Comparison of ENCODE assay signal across 33 cellular contexts in genomic region chr2:184680825-184681224, GRCh38.
"Had no signal": no experiment of that assay in that cellular context is flagged by ENCODE, and none has a peak within 500 bp of the region (broad histone marks: within the 10 kb centered on the region; RNA-seq: fewer than 3 reads in every experiment).

No MANE protein-coding gene starts in this region.

- H3K4me1 Mint-ChIP-seq: activated CD4-positive, alpha-beta T cell treated with anti-CD3 and anti-CD28 coated beads for 36 hours; activated CD4-positive, alpha-beta T cell treated with anti-CD3 and anti-CD28 coated beads, Interleukin-2, amount 10 ng/mL, durations not matched to agents 24 days and 14 days; activated CD8-positive, alpha-beta memory T cell treated with anti-CD3 and anti-CD28 coated beads, Interleukin-2, amount 10 ng/mL, durations not matched to agents 7 days and 5 days; activated naive CD4-positive, alpha-beta T cell treated with anti-CD3 and anti-CD28 coated beads, Interleukin-2, amount 50 U/mL, for 24 hours; activated naive CD8-positive, alpha-beta T cell treated with anti-CD3 and anti-CD28 coated beads for 36 hours; activated naive CD8-positive, alpha-beta T cell treated with anti-CD3 and anti-CD28 coated beads, Interleukin-2, amount 50 U/mL, for 24 hours; T-helper 17 cell had no signal

- H3K4me1 ChIP-seq: adrenal gland, body of pancreas, colonic mucosa, esophagus muscularis mucosa, foreskin keratinocyte, gastrocnemius medialis had no signal

- H3K27ac Mint-ChIP-seq: activated CD4-positive, alpha-beta memory T cell treated with anti-CD3 and anti-CD28 coated beads for 36 hours; activated CD4-positive, alpha-beta T cell treated with anti-CD3 and anti-CD28 coated beads for 36 hours; activated CD4-positive, alpha-beta T cell treated with anti-CD3 and anti-CD28 coated beads, Interleukin-2, amount 10 ng/mL, durations not matched to agents 24 days and 14 days; activated CD8-positive, alpha-beta memory T cell treated with anti-CD3 and anti-CD28 coated beads, Interleukin-2, amount 10 ng/mL, durations not matched to agents 7 days and 5 days; activated CD8-positive, alpha-beta T cell treated with anti-CD3 and anti-CD28 coated beads, Interleukin-2, amount 10 ng/mL, durations not matched to agents 7 days and 5 days; activated naive CD4-positive, alpha-beta T cell treated with anti-CD3 and anti-CD28 coated beads for 36 hours; activated naive CD4-positive, alpha-beta T cell treated with anti-CD3 and anti-CD28 coated beads, Interleukin-2, amount 50 U/mL, for 24 hours; activated naive CD8-positive, alpha-beta T cell treated with anti-CD3 and anti-CD28 coated beads for 36 hours; activated naive CD8-positive, alpha-beta T cell treated with anti-CD3 and anti-CD28 coated beads, Interleukin-2, amount 50 U/mL, for 24 hours; activated T-helper 1 cell treated with anti-CD3 and anti-CD28 coated beads, Interleukin-12 subunit alpha, Interleukin-12 subunit beta, Interleukin-2, Interleukin-4 antibody, amounts not matched to agents 30 ng/mL and 10 ng/mL and 1 ng/mL, durations not matched to agents 14 hours and 24 hours and 36 hours; activated T-helper 2 cell treated with anti-CD3 and anti-CD28 coated beads, Interferon-gamma antibody, Interleukin-2, Interleukin-4, amounts not matched to agents 10 μg/mL and 5 μg/mL and 100 μg/mL, durations not matched to agents 14 hours and 24 hours and 36 hours; dendritic cell treated with granulocyte-macrophage colony-stimulating factor and Interleukin-4, amounts not matched to agents 40 ng/mL and 50 ng/mL, for 4 days; T-helper 17 cell; T-helper 2 cell treated with Interferon-gamma antibody and Interleukin-4, amounts not matched to agents 5 μg/mL and 100 μg/mL, for 36 hours had no signal

- H3K4me3 Mint-ChIP-seq: activated CD4-positive, alpha-beta memory T cell treated with anti-CD3 and anti-CD28 coated beads for 36 hours; activated CD4-positive, alpha-beta T cell treated with anti-CD3 and anti-CD28 coated beads for 36 hours; activated CD4-positive, alpha-beta T cell treated with anti-CD3 and anti-CD28 coated beads, Interleukin-2, amount 10 ng/mL, durations not matched to agents 24 days and 14 days; activated CD8-positive, alpha-beta memory T cell treated with anti-CD3 and anti-CD28 coated beads, Interleukin-2, amount 10 ng/mL, durations not matched to agents 7 days and 5 days; activated CD8-positive, alpha-beta T cell treated with anti-CD3 and anti-CD28 coated beads, Interleukin-2, amount 10 ng/mL, durations not matched to agents 7 days and 5 days; activated naive CD4-positive, alpha-beta T cell treated with anti-CD3 and anti-CD28 coated beads for 36 hours; activated naive CD4-positive, alpha-beta T cell treated with anti-CD3 and anti-CD28 coated beads, Interleukin-2, amount 50 U/mL, for 24 hours; activated naive CD8-positive, alpha-beta T cell treated with anti-CD3 and anti-CD28 coated beads for 36 hours; activated naive CD8-positive, alpha-beta T cell treated with anti-CD3 and anti-CD28 coated beads, Interleukin-2, amount 50 U/mL, for 24 hours; activated T-helper 1 cell treated with anti-CD3 and anti-CD28 coated beads, Interleukin-12 subunit alpha, Interleukin-12 subunit beta, Interleukin-2, Interleukin-4 antibody, amounts not matched to agents 30 ng/mL and 10 ng/mL and 1 ng/mL, durations not matched to agents 14 hours and 24 hours and 36 hours; dendritic cell treated with granulocyte-macrophage colony-stimulating factor and Interleukin-4, amounts not matched to agents 40 ng/mL and 50 ng/mL, for 4 days; T-helper 17 cell; T-helper 2 cell treated with Interferon-gamma antibody and Interleukin-4, amounts not matched to agents 5 μg/mL and 100 μg/mL, for 36 hours had no signal

- H3K27me3 Mint-ChIP-seq: activated CD4-positive, alpha-beta memory T cell treated with anti-CD3 and anti-CD28 coated beads for 36 hours; activated CD4-positive, alpha-beta T cell treated with anti-CD3 and anti-CD28 coated beads for 36 hours; activated CD4-positive, alpha-beta T cell treated with anti-CD3 and anti-CD28 coated beads, Interleukin-2, amount 10 ng/mL, durations not matched to agents 24 days and 14 days; activated CD8-positive, alpha-beta memory T cell treated with anti-CD3 and anti-CD28 coated beads, Interleukin-2, amount 10 ng/mL, durations not matched to agents 7 days and 5 days; activated naive CD4-positive, alpha-beta T cell treated with anti-CD3 and anti-CD28 coated beads, Interleukin-2, amount 50 U/mL, for 24 hours; activated naive CD8-positive, alpha-beta T cell treated with anti-CD3 and anti-CD28 coated beads for 36 hours; activated naive CD8-positive, alpha-beta T cell treated with anti-CD3 and anti-CD28 coated beads, Interleukin-2, amount 50 U/mL, for 24 hours; dendritic cell treated with granulocyte-macrophage colony-stimulating factor and Interleukin-4, amounts not matched to agents 40 ng/mL and 50 ng/mL, for 4 days; T-helper 17 cell had no signal

- H3K36me3 Mint-ChIP-seq: activated CD4-positive, alpha-beta memory T cell treated with anti-CD3 and anti-CD28 coated beads for 36 hours; activated CD8-positive, alpha-beta memory T cell treated with anti-CD3 and anti-CD28 coated beads, Interleukin-2, amount 10 ng/mL, durations not matched to agents 7 days and 5 days; activated naive CD4-positive, alpha-beta T cell treated with anti-CD3 and anti-CD28 coated beads, Interleukin-2, amount 50 U/mL, for 24 hours; activated naive CD8-positive, alpha-beta T cell treated with anti-CD3 and anti-CD28 coated beads for 36 hours had no signal

- ATAC-seq: activated CD4-positive, alpha-beta T cell treated with anti-CD3 and anti-CD28 coated beads for 36 hours; activated CD8-positive, alpha-beta memory T cell treated with anti-CD3 and anti-CD28 coated beads, Interleukin-2, amount 10 ng/mL, durations not matched to agents 7 days and 5 days; activated CD8-positive, alpha-beta T cell treated with anti-CD3 and anti-CD28 coated beads, Interleukin-2, amount 10 ng/mL, durations not matched to agents 7 days and 5 days; body of pancreas; foreskin keratinocyte; gastrocnemius medialis; T-helper 17 cell had no signal

- H3K27ac ChIP-seq: adrenal gland, body of pancreas, colonic mucosa, dorsolateral prefrontal cortex, esophagus muscularis mucosa, foreskin keratinocyte, gastrocnemius medialis had no signal

- DNase-seq: activated CD4-positive, alpha-beta memory T cell treated with anti-CD3 and anti-CD28 coated beads for 36 hours; activated CD4-positive, alpha-beta T cell treated with anti-CD3 and anti-CD28 coated beads for 36 hours; activated CD4-positive, alpha-beta T cell treated with anti-CD3 and anti-CD28 coated beads, Interleukin-2, amount 10 ng/mL, durations not matched to agents 24 days and 14 days; activated CD4-positive, CD25-positive, alpha-beta regulatory T cell; activated CD4-positive, CD25-positive, alpha-beta regulatory T cell treated with anti-CD3 and anti-CD28 coated beads, Interleukin-2, amount 50 U/mL, for 72 hours; activated CD8-positive, alpha-beta memory T cell treated with anti-CD3 and anti-CD28 coated beads, Interleukin-2, amount 10 ng/mL, durations not matched to agents 7 days and 5 days; activated CD8-positive, alpha-beta memory T cell treated with anti-CD3 and anti-CD28 coated beads, Interleukin-2, amount 50 U/mL, for 4 hours; activated CD8-positive, alpha-beta T cell treated with anti-CD3 and anti-CD28 coated beads, Interleukin-2, amount 10 ng/mL, durations not matched to agents 7 days and 5 days; activated effector memory CD4-positive, alpha-beta T cell treated with anti-CD3 and anti-CD28 coated beads, Interleukin-2, amount 50 U/mL, for 16 hours; activated naive CD4-positive, alpha-beta T cell treated with anti-CD3 and anti-CD28 coated beads for 36 hours; activated naive CD8-positive, alpha-beta T cell treated with anti-CD3 and anti-CD28 coated beads for 36 hours; activated naive CD8-positive, alpha-beta T cell treated with anti-CD3 and anti-CD28 coated beads, Interleukin-2, amount 50 U/mL, for 24 hours; activated T-cell treated with anti-CD3 and anti-CD28 coated beads, Interleukin-2, amount 50 U/mL, for 1 hour; activated T-cell treated with anti-CD3 and anti-CD28 coated beads, Interleukin-2, amount 50 U/mL, for 48 hours; adrenal gland; amygdala; body of pancreas; caudate nucleus; colonic mucosa; dorsolateral prefrontal cortex; effector memory CD4-positive, alpha-beta T cell; foreskin keratinocyte; gastrocnemius medialis; glutamatergic neuron; T-helper 1 cell; T-helper 17 cell; T1000 had no signal

- H3K27me3 ChIP-seq: adrenal gland, body of pancreas, colonic mucosa, dorsolateral prefrontal cortex, esophagus muscularis mucosa, foreskin keratinocyte, gastrocnemius medialis had no signal

- H3K36me3 ChIP-seq: adrenal gland, colonic mucosa, esophagus muscularis mucosa, gastrocnemius medialis had no signal

- H3K9me3 ChIP-seq: adrenal gland, colonic mucosa, esophagus muscularis mucosa, gastrocnemius medialis had no signal

- H3K9me3 Mint-ChIP-seq: activated CD4-positive, alpha-beta T cell treated with anti-CD3 and anti-CD28 coated beads, Interleukin-2, amount 10 ng/mL, durations not matched to agents 24 days and 14 days; activated naive CD4-positive, alpha-beta T cell treated with anti-CD3 and anti-CD28 coated beads for 36 hours; activated naive CD4-positive, alpha-beta T cell treated with anti-CD3 and anti-CD28 coated beads, Interleukin-2, amount 50 U/mL, for 24 hours; activated T-helper 1 cell treated with anti-CD3 and anti-CD28 coated beads, Interleukin-12 subunit alpha, Interleukin-12 subunit beta, Interleukin-2, Interleukin-4 antibody, amounts not matched to agents 30 ng/mL and 10 ng/mL and 1 ng/mL, durations not matched to agents 14 hours and 24 hours and 36 hours; activated T-helper 2 cell treated with anti-CD3 and anti-CD28 coated beads, Interferon-gamma antibody, Interleukin-2, Interleukin-4, amounts not matched to agents 10 μg/mL and 5 μg/mL and 100 μg/mL, durations not matched to agents 14 hours and 24 hours and 36 hours; T-helper 2 cell treated with Interferon-gamma antibody and Interleukin-4, amounts not matched to agents 5 μg/mL and 100 μg/mL, for 36 hours had no signal

- H3K4me3 ChIP-seq: adrenal gland, body of pancreas, colonic mucosa, dorsolateral prefrontal cortex, esophagus muscularis mucosa, gastrocnemius medialis had no signal
